13 cellular contexts compared by ENCODE assay signal in the genomic region with DNA sequence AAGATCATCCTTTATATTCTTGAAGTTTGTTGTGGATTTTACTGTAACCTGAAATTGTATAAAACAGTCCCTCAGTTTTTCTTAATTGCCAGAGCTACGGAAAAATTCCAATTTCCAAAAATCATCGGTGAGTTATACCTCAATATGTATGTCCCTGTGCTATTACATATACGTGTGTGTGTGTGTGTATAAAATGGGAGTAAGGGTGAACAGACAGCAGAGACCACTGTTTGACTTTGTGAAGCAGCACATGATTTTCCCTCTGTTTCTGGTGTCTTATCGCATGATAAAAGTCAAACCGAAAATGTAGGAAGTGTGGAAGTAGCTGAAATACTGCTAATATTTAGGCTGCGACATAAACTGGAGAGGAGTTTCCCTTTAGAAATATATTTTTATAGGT. TPM values are rescaled to one million over a fixed set of nuclear protein-coding genes. Genes with fewer than 3 reads are reported as not detected.
DNase-seq lines count a peak whose midpoint lies in the region; ATAC-seq and TF ChIP-seq lines count a peak whose summit lies in the region.
"Had no signal": no experiment of that assay in that cellular context is flagged by ENCODE, and none has a peak within 500 bp of the region (broad histone marks: within the 10 kb centered on the region; RNA-seq: fewer than 3 reads in every experiment).

No MANE protein-coding gene starts in this region.

- H3K4me3 ChIP-seq in Jurkat, Clone E6-1 (ENCODE audit: low read length): no peak overlapping the region
- H3K4me3 ChIP-seq: BLaER1 treated with 17β-estradiol and CSF1 and Interleukin-3, amounts not matched to agents 10 nM and 100 nM; skin epidermis; stomach had no signal

- no peak for ATAC-seq in activated B cell treated with CpG ODN at 0.5 μM for 24 hours (ENCODE audit: low read depth)
- ATAC-seq in activated T-cell treated with anti-CD3 and anti-CD28 coated beads, Interleukin-2, amount 50 U/mL, for 4 hours: no peak
- ATAC-seq: activated naive CD8-positive, alpha-beta T cell treated with anti-CD3 and anti-CD28 coated beads, Interleukin-2, amount 50 U/mL, for 24 hours had no signal

- DNase-seq in activated naive CD4-positive, alpha-beta T cell (lab: John Stamatoyannopoulos, UW): peak; percentile 20 to 70 (median 50)
- DNase-seq in activated naive CD4-positive, alpha-beta T cell treated with anti-CD3 and anti-CD28 coated beads for 36 hours: no peak
- DNase-seq in Jurkat, Clone E6-1 (ENCODE audit: low read depth, low spot score): peak; percentile 42
- DNase-seq in activated B cell treated with CpG ODN at 0.5 μM for 24 hours (no peak), mesenteric fat pad (ENCODE audit: low spot score) (no peak), NCI-H526 treated with DMSO at 0.1 percent for 48 hours (lab: John Stamatoyannopoulos, UW) (no peak)
- DNase-seq in stimulated activated naive CD4-positive, alpha-beta T cell treated with Interleukin-2 at 50 U/mL for 16 hours (lab: John Stamatoyannopoulos, UW): peak; percentile 55
- DNase-seq in activated T-cell treated with anti-CD3 and anti-CD28 coated beads, Interleukin-2, amount 50 U/mL, for 4 hours: no peak
- DNase-seq: activated naive CD8-positive, alpha-beta T cell treated with anti-CD3 and anti-CD28 coated beads, Interleukin-2, amount 50 U/mL, for 24 hours; NCI-H187 treated with DMSO at 0.1 percent for 48 hours; stomach had no signal

- peaks cover 2% of the 10 kb centered on the region for H3K9me3 Mint-ChIP-seq in activated naive CD4-positive, alpha-beta T cell treated with anti-CD3 and anti-CD28 coated beads for 36 hours
- H3K9me3 Mint-ChIP-seq in activated B cell treated with CpG ODN at 0.5 μM for 24 hours: peaks cover 3% of the 10 kb centered on the region
- peaks cover 3% of the 10 kb centered on the region for H3K9me3 Mint-ChIP-seq in activated T-cell treated with anti-CD3 and anti-CD28 coated beads, Interleukin-2, amount 50 U/mL, for 4 hours

- H3K36me3 Mint-ChIP-seq in activated naive CD4-positive, alpha-beta T cell treated with anti-CD3 and anti-CD28 coated beads for 36 hours (ENCODE audit: low read depth): no peaks in the 10 kb centered on the region
- H3K36me3 Mint-ChIP-seq in activated B cell treated with CpG ODN at 0.5 μM for 24 hours (ENCODE audit: low read depth): no peaks in the 10 kb centered on the region
- no peaks in the 10 kb centered on the region for H3K36me3 Mint-ChIP-seq in activated T-cell treated with anti-CD3 and anti-CD28 coated beads, Interleukin-2, amount 50 U/mL, for 4 hours (ENCODE audit: insufficient read depth)

- TF ChIP-seq CTCF in activated B cell treated with CpG ODN at 0.5 μM for 24 hours (IDR thresholded peaks at IDR 0.05): no peak

- H3K27me3 Mint-ChIP-seq in activated naive CD4-positive, alpha-beta T cell treated with anti-CD3 and anti-CD28 coated beads for 36 hours (ENCODE audit: low read depth): no peaks in the 10 kb centered on the region
- H3K27me3 Mint-ChIP-seq in activated B cell treated with CpG ODN at 0.5 μM for 24 hours: no peaks in the 10 kb centered on the region
- no peaks in the 10 kb centered on the region for H3K27me3 Mint-ChIP-seq in activated T-cell treated with anti-CD3 and anti-CD28 coated beads, Interleukin-2, amount 50 U/mL, for 4 hours (ENCODE audit: low read depth)
- H3K27me3 Mint-ChIP-seq: activated naive CD8-positive, alpha-beta T cell treated with anti-CD3 and anti-CD28 coated beads, Interleukin-2, amount 50 U/mL, for 24 hours had no signal

- H3K4me3 Mint-ChIP-seq in activated naive CD4-positive, alpha-beta T cell treated with anti-CD3 and anti-CD28 coated beads for 36 hours: no peak overlapping the region
- H3K4me3 Mint-ChIP-seq in activated B cell treated with CpG ODN at 0.5 μM for 24 hours: no peak overlapping the region
- no peak overlapping the region for H3K4me3 Mint-ChIP-seq in activated T-cell treated with anti-CD3 and anti-CD28 coated beads, Interleukin-2, amount 50 U/mL, for 4 hours
- H3K4me3 Mint-ChIP-seq: activated naive CD8-positive, alpha-beta T cell treated with anti-CD3 and anti-CD28 coated beads, Interleukin-2, amount 50 U/mL, for 24 hours had no signal

- POLR2A ChIA-PET in activated B cell treated with CpG ODN at 0.5 μM for 24 hours (lab: Charles Lee): no interaction called here

- intact Hi-C loops in activated naive CD4-positive, alpha-beta T cell treated with anti-CD3 and anti-CD28 coated beads for 36 hours (cut with micrococcal nuclease): loop anchor here (1.0 to 5.0 kb wide), 6 partner anchors 162 to 722 kb away; no protein-coding TSS in a partner anchor
- intact Hi-C loops in activated B cell treated with CpG ODN at 0.5 μM for 24 hours (cut with micrococcal nuclease): loop anchor here (1.0 kb wide), 3 partner anchors 218 to 403 kb away; no protein-coding TSS in a partner anchor

- CTCF ChIA-PET in activated naive CD4-positive, alpha-beta T cell treated with anti-CD3 and anti-CD28 coated beads for 36 hours (lab: Charles Lee): interaction anchor here (0.6 to 2.4 kb wide), 11 partner anchors 13 to 404 kb away, joined by 3 to 6 read pairs (median 4); no protein-coding TSS in a partner anchor
- CTCF ChIA-PET in activated B cell treated with CpG ODN at 0.5 μM for 24 hours (lab: Charles Lee): interaction anchor here (0.8 to 2.1 kb wide), 4 partner anchors 208 to 401 kb away, joined by 3 to 15 read pairs (median 6); no protein-coding TSS in a partner anchor

- no peaks in the 10 kb centered on the region for H3K4me1 Mint-ChIP-seq in activated naive CD4-positive, alpha-beta T cell treated with anti-CD3 and anti-CD28 coated beads for 36 hours (ENCODE audit: low read depth)
- H3K4me1 Mint-ChIP-seq in activated B cell treated with CpG ODN at 0.5 μM for 24 hours: no peaks in the 10 kb centered on the region
- no peaks in the 10 kb centered on the region for H3K4me1 Mint-ChIP-seq in activated T-cell treated with anti-CD3 and anti-CD28 coated beads, Interleukin-2, amount 50 U/mL, for 4 hours (ENCODE audit: low read depth)

- no peak overlapping the region for H3K27ac Mint-ChIP-seq in activated naive CD4-positive, alpha-beta T cell treated with anti-CD3 and anti-CD28 coated beads for 36 hours
- H3K27ac Mint-ChIP-seq in activated B cell treated with CpG ODN at 0.5 μM for 24 hours: peak overlapping the region; percentile 0
- H3K27ac Mint-ChIP-seq: activated naive CD8-positive, alpha-beta T cell treated with anti-CD3 and anti-CD28 coated beads, Interleukin-2, amount 50 U/mL, for 24 hours had no signal

RNA-seq across cellular contexts. Expression of a gene that starts 1.2 kb away (rescaled TPM):
- total RNA-seq in activated naive CD4-positive, alpha-beta T cell treated with anti-CD3 and anti-CD28 coated beads for 36 hours: not detected
- polyA plus RNA-seq in Jurkat, Clone E6-1 (2012; ENCODE audit: insufficient read depth, insufficient read length): not detected
- total RNA-seq in activated B cell treated with CpG ODN at 0.5 μM for 24 hours (not detected in 2 replicates), mesenteric fat pad (not detected)
- total RNA-seq in activated T-cell treated with anti-CD3 and anti-CD28 coated beads, Interleukin-2, amount 50 U/mL, for 4 hours: not detected
- total RNA-seq: stomach had no signal
- polyA plus RNA-seq: stomach had no signal

RNA-seq across cellular contexts. Expression of a gene that starts 28.5 kb away (rescaled TPM):
- not detected for total RNA-seq in activated naive CD4-positive, alpha-beta T cell treated with anti-CD3 and anti-CD28 coated beads for 36 hours
- polyA plus RNA-seq in Jurkat, Clone E6-1 (2012; ENCODE audit: insufficient read depth, insufficient read length): not detected
- total RNA-seq in activated B cell treated with CpG ODN at 0.5 μM for 24 hours: not detected in 2 replicates
- not detected for total RNA-seq in activated T-cell treated with anti-CD3 and anti-CD28 coated beads, Interleukin-2, amount 50 U/mL, for 4 hours
- not detected for total RNA-seq in mesenteric fat pad
- polyA plus RNA-seq: stomach had no signal

RNA-seq across cellular contexts. Expression of a gene that starts 41.4 kb away (rescaled TPM):
- not detected for total RNA-seq in activated naive CD4-positive, alpha-beta T cell treated with anti-CD3 and anti-CD28 coated beads for 36 hours
- not detected for polyA plus RNA-seq in Jurkat, Clone E6-1 (2012; ENCODE audit: insufficient read depth, insufficient read length)
- total RNA-seq in activated B cell treated with CpG ODN at 0.5 μM for 24 hours (3.2 and 4.1 TPM in 2 replicates), mesenteric fat pad (not detected)
- not detected for total RNA-seq in activated T-cell treated with anti-CD3 and anti-CD28 coated beads, Interleukin-2, amount 50 U/mL, for 4 hours
- total RNA-seq: stomach had no signal
- polyA plus RNA-seq: stomach had no signal

RNA-seq across cellular contexts. Expression of a gene that starts 42.6 kb away (rescaled TPM):
- not detected for total RNA-seq in activated naive CD4-positive, alpha-beta T cell treated with anti-CD3 and anti-CD28 coated beads for 36 hours
- polyA plus RNA-seq in Jurkat, Clone E6-1 (2012; ENCODE audit: insufficient read depth, insufficient read length): not detected
- not detected in 2 replicates for total RNA-seq in activated B cell treated with CpG ODN at 0.5 μM for 24 hours
- total RNA-seq in activated T-cell treated with anti-CD3 and anti-CD28 coated beads, Interleukin-2, amount 50 U/mL, for 4 hours: not detected
- total RNA-seq in mesenteric fat pad: not detected
- total RNA-seq: stomach had no signal
- polyA plus RNA-seq: stomach had no signal

RNA-seq across cellular contexts. Expression of a gene that starts 55.4 kb away (rescaled TPM):
- total RNA-seq in activated naive CD4-positive, alpha-beta T cell treated with anti-CD3 and anti-CD28 coated beads for 36 hours: not detected
- polyA plus RNA-seq in Jurkat, Clone E6-1 (2012; ENCODE audit: insufficient read depth, insufficient read length): not detected
- total RNA-seq in activated B cell treated with CpG ODN at 0.5 μM for 24 hours: not detected in 2 replicates
- total RNA-seq in activated T-cell treated with anti-CD3 and anti-CD28 coated beads, Interleukin-2, amount 50 U/mL, for 4 hours: not detected
- not detected for total RNA-seq in mesenteric fat pad
- total RNA-seq: stomach had no signal
- polyA plus RNA-seq: stomach had no signal

Comparison
In these comparisons a context has a peak if more than half of its experiments do, and no peak if none do; other contexts are left out.
1. DNase-seq: peak in activated naive CD4-positive, alpha-beta T cell (4 of 4), Jurkat, Clone E6-1 (single experiment) and stimulated activated naive CD4-positive, alpha-beta T cell treated with Interleukin-2 at 50 U/mL for 16 hours (single experiment); none in activated naive CD4-positive, alpha-beta T cell treated with anti-CD3 and anti-CD28 coated beads for 36 hours (single experiment), activated B cell treated with CpG ODN at 0.5 μM for 24 hours (single experiment), activated T-cell treated with anti-CD3 and anti-CD28 coated beads, Interleukin-2, amount 50 U/mL, for 4 hours (single experiment), mesenteric fat pad (single experiment) and NCI-H526 treated with DMSO at 0.1 percent for 48 hours (single experiment).